In the genomic region with DNA sequence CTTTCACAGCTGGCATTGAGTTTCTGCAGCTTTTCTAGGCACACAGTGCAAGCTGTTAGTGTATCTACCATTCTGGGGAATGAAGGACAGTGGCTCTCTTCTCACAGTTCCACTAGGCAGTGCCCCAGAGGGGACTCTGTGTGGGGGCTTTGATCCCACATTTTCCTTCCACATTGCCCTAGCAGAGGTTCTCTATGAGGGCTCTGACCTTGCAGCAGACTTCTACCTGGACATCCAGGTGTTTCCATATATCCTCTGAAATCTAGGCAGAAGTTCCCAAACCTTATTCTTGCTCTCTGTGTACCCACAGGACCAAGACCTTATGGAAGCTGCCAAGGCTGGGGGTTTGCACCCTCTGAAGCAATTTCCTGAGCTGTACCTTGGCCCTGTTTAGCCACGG, we compare ENCODE assay signal across 26 cellular contexts. TPM values are rescaled to one million over a fixed set of nuclear protein-coding genes. Genes with fewer than 3 reads are reported as not detected.
DNase-seq lines count a peak whose midpoint lies in the region; ATAC-seq, FAIRE-seq and TF ChIP-seq lines count a peak whose summit lies in the region.
"Had no signal": no experiment of that assay in that cellular context is flagged by ENCODE, and none has a peak within 500 bp of the region (broad histone marks: within the 10 kb centered on the region; RNA-seq: fewer than 3 reads in every experiment).

No MANE protein-coding gene starts in this region.

- no peak overlapping the region for H3K4me3 ChIP-seq in kidney (ENCODE audit: low read length in 2 of 2)
- H3K4me3 ChIP-seq: GM23248, PC-9, SJSA1 had no signal

- H3K36me3 Mint-ChIP-seq in activated naive CD8-positive, alpha-beta T cell treated with anti-CD3 and anti-CD28 coated beads, Interleukin-2, amount 10 ng/mL, durations not matched to agents 7 days and 5 days, result peaks cover 84% of the 10 kb centered on the region
- peaks cover 35% of the 10 kb centered on the region for H3K36me3 Mint-ChIP-seq in activated naive CD8-positive, alpha-beta T cell treated with anti-CD3 and anti-CD28 coated beads, Interleukin-2, amount 50 U/mL, for 24 hours (ENCODE audit: low read depth)
- peaks cover 4% of the 10 kb centered on the region for H3K36me3 Mint-ChIP-seq in stimulated activated effector memory CD8-positive, alpha-beta T cell treated with anti-CD3 and anti-CD28 coated beads, Interleukin-12 subunit alpha, Interleukin-12 subunit beta, amount 100 ng/mL, for 72 hours

- ATAC-seq in activated naive CD8-positive, alpha-beta T cell treated with anti-CD3 and anti-CD28 coated beads, Interleukin-2, amount 10 ng/mL, durations not matched to agents 7 days and 5 days (ENCODE audit: low read depth), result no peak
- no peak for ATAC-seq in activated naive CD8-positive, alpha-beta T cell treated with anti-CD3 and anti-CD28 coated beads, Interleukin-2, amount 50 U/mL, for 24 hours
- ATAC-seq in stimulated activated effector memory CD8-positive, alpha-beta T cell treated with anti-CD3 and anti-CD28 coated beads, Interleukin-12 subunit alpha, Interleukin-12 subunit beta, amount 100 ng/mL, for 72 hours, result no peak
- ATAC-seq: Right ventricle myocardium inferior had no signal

- no peak for FAIRE-seq in kidney (lab: Jason Lieb, UNC)

- no peak for TF ChIP-seq CTCF in kidney (IDR thresholded peaks at IDR 0.05; ENCODE audit: borderline replicate concordance, extremely low read depth, insufficient read depth)

- no peak overlapping the region for H3K4me3 Mint-ChIP-seq in activated naive CD8-positive, alpha-beta T cell treated with anti-CD3 and anti-CD28 coated beads, Interleukin-2, amount 10 ng/mL, durations not matched to agents 7 days and 5 days
- H3K4me3 Mint-ChIP-seq in activated naive CD8-positive, alpha-beta T cell treated with anti-CD3 and anti-CD28 coated beads, Interleukin-2, amount 50 U/mL, for 24 hours, result no peak overlapping the region
- H3K4me3 Mint-ChIP-seq in stimulated activated effector memory CD8-positive, alpha-beta T cell treated with anti-CD3 and anti-CD28 coated beads, Interleukin-12 subunit alpha, Interleukin-12 subunit beta, amount 100 ng/mL, for 72 hours, result no peak overlapping the region
- H3K4me3 Mint-ChIP-seq: CD14-positive monocyte, IgD-negative memory B cell had no signal

- DNase-seq in DMS 273 (lab: John Stamatoyannopoulos, UW; ENCODE audit: unreplicated experiment) (peak; percentile 6), DMS 273 treated with DMSO at 0.1 percent for 48 hours (lab: John Stamatoyannopoulos, UW) (no peak), kidney (peak; percentile 23), DMS79 (lab: John Stamatoyannopoulos, UW) (no peak)
- DNase-seq in activated naive CD8-positive, alpha-beta T cell treated with anti-CD3 and anti-CD28 coated beads, Interleukin-2, amount 10 ng/mL, durations not matched to agents 7 days and 5 days, result no peak
- no peak for DNase-seq in activated naive CD8-positive, alpha-beta T cell treated with anti-CD3 and anti-CD28 coated beads, Interleukin-2, amount 50 U/mL, for 24 hours
- no peak for DNase-seq in stimulated activated effector memory CD8-positive, alpha-beta T cell treated with anti-CD3 and anti-CD28 coated beads, Interleukin-12 subunit alpha, Interleukin-12 subunit beta, amount 100 ng/mL, for 72 hours (ENCODE audit: low spot score in 2 of 2)
- DNase-seq: ACHN, BE2C, DMS79 treated with DMSO at 0.1 percent for 48 hours, GM23248, H7, NCI-H1092, NCI-H1417 treated with DMSO at 0.1 percent for 48 hours, NCI-H1694 treated with DMSO at 0.1 percent for 48 hours, NCI-H2081, NCI-H2227 treated with DMSO at 0.1 percent for 48 hours, NCI-H526 treated with DMSO at 0.1 percent for 48 hours, PC-9 had no signal

- no peak overlapping the region for H3K27ac ChIP-seq in kidney (ENCODE audit: low read depth in 2 of 2, low read length in 2 of 2)
- H3K27ac ChIP-seq: 22Rv1, GM23248, HL-60, KMS-11, PC-9, SJSA1 had no signal

- H3K4me1 ChIP-seq in kidney (ENCODE audit: control insufficient read depth in 1 of 2, insufficient read depth in 1 of 2, low read depth in 1 of 2, low read length in 2 of 2), result no peaks in the 10 kb centered on the region
- H3K4me1 ChIP-seq: BE2C had no signal

- H3K4me1 Mint-ChIP-seq in activated naive CD8-positive, alpha-beta T cell treated with anti-CD3 and anti-CD28 coated beads, Interleukin-2, amount 10 ng/mL, durations not matched to agents 7 days and 5 days, result peaks cover 59% of the 10 kb centered on the region
- H3K4me1 Mint-ChIP-seq in activated naive CD8-positive, alpha-beta T cell treated with anti-CD3 and anti-CD28 coated beads, Interleukin-2, amount 50 U/mL, for 24 hours, result peaks cover 48% of the 10 kb centered on the region
- peaks cover 25% of the 10 kb centered on the region for H3K4me1 Mint-ChIP-seq in stimulated activated effector memory CD8-positive, alpha-beta T cell treated with anti-CD3 and anti-CD28 coated beads, Interleukin-12 subunit alpha, Interleukin-12 subunit beta, amount 100 ng/mL, for 72 hours

- POLR2A ChIA-PET in activated naive CD8-positive, alpha-beta T cell treated with anti-CD3 and anti-CD28 coated beads, Interleukin-2, amount 10 ng/mL, durations not matched to agents 7 days and 5 days (lab: Charles Lee), result interaction anchor here (1.0 to 6.1 kb wide), 4 partner anchors 9 to 26 kb away, joined by 3 to 100 read pairs (median 6); partner anchors contain the start of gene IFI44L

- no peak overlapping the region for H3K9ac ChIP-seq in kidney (ENCODE audit: low read length in 2 of 2)
- H3K9ac ChIP-seq: GM23248, KMS-11 had no signal

- intact Hi-C loops in kidney (cut with DNase I), result no loop called here

- H3K27me3 Mint-ChIP-seq in activated naive CD8-positive, alpha-beta T cell treated with anti-CD3 and anti-CD28 coated beads, Interleukin-2, amount 10 ng/mL, durations not matched to agents 7 days and 5 days, result no peaks in the 10 kb centered on the region
- no peaks in the 10 kb centered on the region for H3K27me3 Mint-ChIP-seq in activated naive CD8-positive, alpha-beta T cell treated with anti-CD3 and anti-CD28 coated beads, Interleukin-2, amount 50 U/mL, for 24 hours
- H3K27me3 Mint-ChIP-seq: IgD-negative memory B cell had no signal

- peaks cover 0 to 2% of the 10 kb centered on the region in 2 donors for H3K36me3 ChIP-seq in kidney (ENCODE audit: control insufficient read depth in 1 of 2, insufficient read depth in 2 of 2, low read length in 2 of 2)
- H3K36me3 ChIP-seq: BE2C had no signal

- H3K27ac Mint-ChIP-seq in activated naive CD8-positive, alpha-beta T cell treated with anti-CD3 and anti-CD28 coated beads, Interleukin-2, amount 10 ng/mL, durations not matched to agents 7 days and 5 days, result peak overlapping the region; percentile 73
- H3K27ac Mint-ChIP-seq in activated naive CD8-positive, alpha-beta T cell treated with anti-CD3 and anti-CD28 coated beads, Interleukin-2, amount 50 U/mL, for 24 hours, result no peak overlapping the region
- H3K27ac Mint-ChIP-seq in stimulated activated effector memory CD8-positive, alpha-beta T cell treated with anti-CD3 and anti-CD28 coated beads, Interleukin-12 subunit alpha, Interleukin-12 subunit beta, amount 100 ng/mL, for 72 hours, result no peak overlapping the region

- peaks cover 0 to 14% of the 10 kb centered on the region in 2 donors for H3K9me3 ChIP-seq in kidney (ENCODE audit: control insufficient read depth in 1 of 2, low read length in 2 of 2)
- H3K9me3 ChIP-seq: BE2C, SJSA1 had no signal

- peaks cover 21% of the 10 kb centered on the region for H3K9me3 Mint-ChIP-seq in activated naive CD8-positive, alpha-beta T cell treated with anti-CD3 and anti-CD28 coated beads, Interleukin-2, amount 10 ng/mL, durations not matched to agents 7 days and 5 days
- H3K9me3 Mint-ChIP-seq in activated naive CD8-positive, alpha-beta T cell treated with anti-CD3 and anti-CD28 coated beads, Interleukin-2, amount 50 U/mL, for 24 hours, result peaks cover 25% of the 10 kb centered on the region
- peaks cover 19% of the 10 kb centered on the region for H3K9me3 Mint-ChIP-seq in stimulated activated effector memory CD8-positive, alpha-beta T cell treated with anti-CD3 and anti-CD28 coated beads, Interleukin-12 subunit alpha, Interleukin-12 subunit beta, amount 100 ng/mL, for 72 hours

RNA-seq across cellular contexts. Expression of gene IFI44, which starts 2.4 kb away (rescaled TPM):
- 100 to 1,000 TPM; 180 to 186 TPM for total RNA-seq in activated naive CD8-positive, alpha-beta T cell treated with anti-CD3 and anti-CD28 coated beads, Interleukin-2, amount 10 ng/mL, durations not matched to agents 7 days and 5 days
- total RNA-seq in kidney, result 42.3 TPM
- polyA plus RNA-seq in kidney (ENCODE audit: insufficient read depth, low read depth, low replicate concordance), result 21.9 TPM
- total RNA-seq: H7 had no signal

RNA-seq across cellular contexts. Expression of gene IFI44L, which starts 27.0 kb away (rescaled TPM):
- total RNA-seq in activated naive CD8-positive, alpha-beta T cell treated with anti-CD3 and anti-CD28 coated beads, Interleukin-2, amount 10 ng/mL, durations not matched to agents 7 days and 5 days, result 100 to 1,000 TPM; 278 to 290 TPM
- 20.6 TPM for total RNA-seq in kidney
- polyA plus RNA-seq in kidney (ENCODE audit: insufficient read depth, low read depth, low replicate concordance), result 5.7 TPM
- total RNA-seq: GM23248, H7 had no signal

Comparison
In these comparisons a context has a peak if more than half of its experiments do, and no peak if none do; other contexts are left out.
1. DNase-seq: peak in DMS 273 (single experiment) and kidney (single experiment); none in DMS 273 treated with DMSO at 0.1 percent for 48 hours (single experiment), activated naive CD8-positive, alpha-beta T cell treated with anti-CD3 and anti-CD28 coated beads, Interleukin-2, amount 10 ng/mL, durations not matched to agents 7 days and 5 days (single experiment), activated naive CD8-positive, alpha-beta T cell treated with anti-CD3 and anti-CD28 coated beads, Interleukin-2, amount 50 U/mL, for 24 hours (single experiment), DMS79 (single experiment) and stimulated activated effector memory CD8-positive, alpha-beta T cell treated with anti-CD3 and anti-CD28 coated beads, Interleukin-12 subunit alpha, Interleukin-12 subunit beta, amount 100 ng/mL, for 72 hours (0 of 2).
2. RNA of gene IFI44L, which starts 27.0 kb away (total RNA-seq): 278 to 290 TPM in activated naive CD8-positive, alpha-beta T cell treated with anti-CD3 and anti-CD28 coated beads, Interleukin-2, amount 10 ng/mL, durations not matched to agents 7 days and 5 days; 20.6 TPM in kidney (single experiment); every median in the first group is over 10 times any median in the second.